Comparison of ENCODE assay signal across 16 cellular contexts in the genomic region with DNA sequence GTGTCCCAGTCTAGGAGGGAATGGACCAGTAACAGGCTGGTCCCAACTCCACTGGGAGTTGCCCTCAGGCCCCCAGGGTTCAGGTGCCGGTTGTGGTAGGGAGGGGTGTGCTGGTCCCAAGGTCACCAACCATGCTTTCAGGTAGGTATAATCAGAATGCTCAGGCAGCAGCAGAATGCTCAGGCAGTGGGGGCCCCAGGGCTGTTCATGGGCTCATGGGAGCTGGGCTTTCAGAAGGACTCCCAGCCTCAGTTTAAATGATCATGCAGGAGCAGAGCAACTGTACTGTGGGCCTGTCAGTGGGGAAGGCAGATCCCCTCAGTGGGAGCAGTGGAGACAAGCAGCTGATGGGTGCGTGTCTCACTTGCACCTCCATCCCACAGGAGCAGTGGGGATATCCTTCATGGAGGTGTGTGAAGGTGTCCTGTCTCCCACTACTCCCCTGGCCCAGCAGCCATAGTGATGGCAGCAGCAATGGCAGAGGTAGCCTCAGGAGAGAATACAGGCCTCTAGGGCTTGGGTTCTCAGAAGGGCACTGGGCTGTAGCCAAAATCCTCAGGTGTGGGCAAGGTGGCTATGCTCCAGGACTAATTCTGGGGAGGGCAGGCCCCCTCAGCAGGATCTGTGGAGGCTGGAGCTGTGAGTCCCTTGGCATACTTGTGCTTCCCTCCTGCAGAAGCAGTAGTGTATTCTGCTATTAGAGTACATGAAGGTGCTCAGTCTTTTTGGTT.
DNase-seq lines count a peak whose midpoint lies in the region; ATAC-seq and TF ChIP-seq lines count a peak whose summit lies in the region.
"Had no signal": no experiment of that assay in that cellular context is flagged by ENCODE, and none has a peak within 500 bp of the region (broad histone marks: within the 10 kb centered on the region; RNA-seq: fewer than 3 reads in every experiment).

No MANE protein-coding gene starts in this region.

- H3K4me3 Mint-ChIP-seq in glutamatergic neuron (ENCODE audit: unreplicated experiment): no peak overlapping the region
- H3K4me3 Mint-ChIP-seq: CD4-positive, alpha-beta T cell; GM23338 had no signal

- TF ChIP-seq CTCF in glutamatergic neuron (IDR thresholded peaks at IDR 0.05; ENCODE audit: partially characterized antibody, unreplicated experiment): no peak
- no peak for TF ChIP-seq CTCF in upper lobe of right lung (IDR thresholded peaks at IDR 0.05)

- intact Hi-C loops in Right ventricle myocardium superior (cut with DNase I): no loop called here
- intact Hi-C loops in left ventricle myocardium superior (cut with micrococcal nuclease): no loop called here
- intact Hi-C loops in sciatic nerve (cut with DNase I): no loop called here
- intact Hi-C loops in upper lobe of right lung (cut with DNase I): no loop called here

- ATAC-seq in Right ventricle myocardium superior (ENCODE audit: poor library complexity) (no peak), left ventricle myocardium superior (no peak), sciatic nerve (peak; percentile 24), upper lobe of right lung (peak; percentile 29), HG02973 (IDR thresholded peaks at IDR 0.05; ENCODE audit: unreplicated experiment) (no peak)

- no peaks in the 10 kb centered on the region for H3K27me3 ChIP-seq in upper lobe of right lung
- H3K27me3 ChIP-seq: BLaER1 treated with 17β-estradiol and CSF1 and Interleukin-3, amounts not matched to agents 10 nM and 100 nM had no signal

- peak overlapping the region; percentile 22 for H3K27ac Mint-ChIP-seq in glutamatergic neuron (ENCODE audit: unreplicated experiment)
- H3K27ac Mint-ChIP-seq: CD4-positive, alpha-beta T cell; GM23338 had no signal

- H3K4me1 Mint-ChIP-seq in glutamatergic neuron (ENCODE audit: low read depth, unreplicated experiment): peaks cover 7% of the 10 kb centered on the region
- H3K4me1 Mint-ChIP-seq: GM23338 had no signal

- DNase-seq in Right ventricle myocardium superior: peak; percentile 14
- no peak for DNase-seq in left ventricle myocardium superior
- DNase-seq in glutamatergic neuron: no peak
- no peak for DNase-seq in sciatic nerve (ENCODE audit: low spot score)
- DNase-seq in upper lobe of right lung: no peak
- DNase-seq in foreskin melanocyte: no peak
- DNase-seq in RPMI8226: no peak
- DNase-seq: ACHN; CD4-positive, alpha-beta T cell; DMS153; DMS79 treated with DMSO at 0.1 percent for 48 hours; EL; H7 had no signal

- H3K4me1 ChIP-seq in upper lobe of right lung: no peaks in the 10 kb centered on the region
- H3K4me1 ChIP-seq: BLaER1 treated with 17β-estradiol and CSF1 and Interleukin-3, amounts not matched to agents 10 nM and 100 nM had no signal

- H3K4me3 ChIP-seq in upper lobe of right lung: no peak overlapping the region
- H3K4me3 ChIP-seq: BLaER1 treated with 17β-estradiol and CSF1 and Interleukin-3, amounts not matched to agents 10 nM and 100 nM; GM23338 had no signal

- H3K9me3 Mint-ChIP-seq in glutamatergic neuron (ENCODE audit: unreplicated experiment): peaks cover 4% of the 10 kb centered on the region
- H3K9me3 Mint-ChIP-seq: CD4-positive, alpha-beta T cell; GM23338 had no signal

- H3K27ac ChIP-seq in upper lobe of right lung: no peak overlapping the region
- H3K27ac ChIP-seq: BLaER1 treated with 17β-estradiol and CSF1 and Interleukin-3, amounts not matched to agents 10 nM and 100 nM had no signal

- H3K27me3 Mint-ChIP-seq in glutamatergic neuron (ENCODE audit: unreplicated experiment): no peaks in the 10 kb centered on the region
- H3K27me3 Mint-ChIP-seq: CD4-positive, alpha-beta T cell had no signal

- no peaks in the 10 kb centered on the region for H3K9me3 ChIP-seq in upper lobe of right lung
- H3K9me3 ChIP-seq: BLaER1 treated with 17β-estradiol and CSF1 and Interleukin-3, amounts not matched to agents 10 nM and 100 nM had no signal

- H3K36me3 Mint-ChIP-seq in glutamatergic neuron (ENCODE audit: unreplicated experiment): no peaks in the 10 kb centered on the region

- no peaks in the 10 kb centered on the region for H3K36me3 ChIP-seq in upper lobe of right lung
- H3K36me3 ChIP-seq: BLaER1 treated with 17β-estradiol and CSF1 and Interleukin-3, amounts not matched to agents 10 nM and 100 nM had no signal

Comparison
In these comparisons a context has a peak if more than half of its experiments do, and no peak if none do; other contexts are left out.
1. ATAC-seq: peak in sciatic nerve (single experiment) and upper lobe of right lung (single experiment); none in Right ventricle myocardium superior (single experiment), left ventricle myocardium superior (single experiment) and HG02973 (single experiment).